Comparison of ENCODE assay signal across 8 cellular contexts in genomic region chr4:124713213-124713592, GRCh38. TPM values are rescaled to one million over a fixed set of nuclear protein-coding genes. Genes with fewer than 3 reads are reported as not detected.
DNase-seq lines count a peak whose midpoint lies in the region; ATAC-seq and TF ChIP-seq lines count a peak whose summit lies in the region.

No MANE protein-coding gene starts in this region.

- peak; percentile 70 for DNase-seq in NCI-H748 (lab: John Stamatoyannopoulos, UW; ENCODE audit: unreplicated experiment)
- DNase-seq in NCI-H748 treated with DMSO at 0.1 percent for 48 hours (lab: John Stamatoyannopoulos, UW): no peak
- no peak for DNase-seq in SK-N-MC (ENCODE audit: low read depth, low spot score)
- peak; percentile 70 for DNase-seq in colonic mucosa
- DNase-seq in kidney glomerular epithelial cell (lab: John Stamatoyannopoulos, UW): peak; percentile 73
- DNase-seq in spleen: peak; percentile 81

- TF ChIP-seq RAD21 in Ishikawa (IDR thresholded peaks at IDR 0.05; ENCODE audit: low read depth): 0 out of 2 replicates have a peak, but pooled peaks have one; percentile 5

- H3K27ac ChIP-seq in SK-N-MC (peak overlapping the region; percentile 83), colonic mucosa (peak overlapping the region; percentile 93), spleen (peak overlapping the region; percentile 69 to 93 (median 89))

- TF ChIP-seq CTCF in colonic mucosa (IDR thresholded peaks at IDR 0.05) (no peak), spleen (IDR thresholded peaks at IDR 0.05 in 8 of 11, conservative IDR thresholded peaks at IDR 0.05 in 3 of 11) (peak in 7 of 11 experiments; percentile 29 to 49 (median 37))

- peak overlapping the region; percentile 78 for H3K9ac ChIP-seq in SK-N-MC (ENCODE audit: insufficient read length)
- peak overlapping the region; percentile 60 to 81 for H3K9ac ChIP-seq in colonic mucosa (ENCODE audit: low read depth in 2 of 2, low read length in 2 of 2)

- H3K4me1 ChIP-seq in colonic mucosa: peaks cover 5% of the 10 kb centered on the region
- peaks cover 6 to 47% (median 27%) of the 10 kb centered on the region in 6 donors for H3K4me1 ChIP-seq in spleen

- no peaks in the 10 kb centered on the region for H3K9me3 ChIP-seq in SK-N-MC (ENCODE audit: low read depth, low read length)
- no peaks in the 10 kb centered on the region for H3K9me3 ChIP-seq in colonic mucosa
- H3K9me3 ChIP-seq in spleen: no peaks in the 10 kb centered on the region

- ATAC-seq in GM21786 (IDR thresholded peaks at IDR 0.05; ENCODE audit: unreplicated experiment): peak; percentile 46

- TF ChIP-seq EP300 in Ishikawa (IDR thresholded peaks at IDR 0.05; ENCODE audit: borderline replicate concordance): no peak

- TF ChIP-seq POLR2A in spleen (IDR thresholded peaks at IDR 0.05): no peak

- WGBS in spleen, 5 donors: 1 to 11% (median 3%) methylated on average over 11 of the region's 11 CpGs

- H3K4me3 ChIP-seq in SK-N-MC (peak overlapping the region; percentile 90), colonic mucosa (peak overlapping the region; percentile 69), spleen (peak overlapping the region; percentile 66 to 85 (median 72))

- no peaks in the 10 kb centered on the region for H3K27me3 ChIP-seq in colonic mucosa
- peaks cover 0 to 24% (median 0%) of the 10 kb centered on the region in 7 donors for H3K27me3 ChIP-seq in spleen (replicated peaks in 1 of 7)

- intact Hi-C loops in colonic mucosa (cut with DNase I) (no loop called here), spleen (cut with DNase I; ENCODE audit: low total_unique reads) (no loop called here)

- H3K36me3 ChIP-seq in SK-N-MC (ENCODE audit: insufficient read depth, low read length) (no peaks in the 10 kb centered on the region), colonic mucosa (no peaks in the 10 kb centered on the region), spleen (no peaks in the 10 kb centered on the region)

TF ChIP-seq in Ishikawa, 13 proteins besides CTCF, POLR2A, EP300 and RAD21:
- TF ChIP-seq FOXM1 (IDR thresholded peaks at IDR 0.05; ENCODE audit: borderline replicate concordance, low read depth): no peak
- TF ChIP-seq REST (IDR thresholded peaks at IDR 0.05; ENCODE audit: low read depth): no peak
- no peak for TF ChIP-seq YY1 (IDR thresholded peaks at IDR 0.05; ENCODE audit: low read depth)
- TF ChIP-seq CEBPB (IDR thresholded peaks at IDR 0.05): no peak
- TF ChIP-seq EGR1 (IDR thresholded peaks at IDR 0.05): no peak
- TF ChIP-seq MAX (IDR thresholded peaks at IDR 0.05): no peak; the same call in 1 of the 2 replicates
- TF ChIP-seq NFIC (IDR thresholded peaks at IDR 0.05): no peak
- peak; percentile 79 for TF ChIP-seq USF1 (IDR thresholded peaks at IDR 0.05)
- no peak for TF ChIP-seq ZBTB7A (IDR thresholded peaks at IDR 0.05; ENCODE audit: low read depth)
- TF ChIP-seq TEAD4 (IDR thresholded peaks at IDR 0.05): peak; percentile 78
- TF ChIP-seq TCF12 (IDR thresholded peaks at IDR 0.05; ENCODE audit: low read depth): 0 out of 2 replicates have a peak, but pooled peaks have one; percentile 13
- no peak for TF ChIP-seq CREB1 (IDR thresholded peaks at IDR 0.05; ENCODE audit: low read depth)

RNA-seq across cellular contexts. Expression of gene ANKRD50, which starts 0.7 kb away (rescaled TPM):
- 10 to 100 TPM in 1 of 2 donors, 1 to 10 TPM in 1; 7.1 to 14.0 TPM for total RNA-seq in colonic mucosa
- total RNA-seq in spleen: 10 to 100 TPM in 4 of 7 donors, 1 to 10 TPM in 3; 7.2 to 11.9 (median 10.5) TPM
- 1 to 10 TPM in 1 of 3 donors, under 1 TPM in 2; 0.52 to 1.2 (median 0.85) TPM for polyA plus RNA-seq in spleen

Comparison
In these comparisons a context has a peak if more than half of its experiments do, and no peak if none do; other contexts are left out.
1. DNase-seq: peak in NCI-H748 (single experiment), colonic mucosa (single experiment), kidney glomerular epithelial cell (single experiment) and spleen (single experiment); none in NCI-H748 treated with DMSO at 0.1 percent for 48 hours (single experiment) and SK-N-MC (single experiment).
2. Peak in every context shown above with its lines, with median percentiles within 50 percentile points of each other: H3K27ac ChIP-seq and H3K4me3 ChIP-seq.